Comparison of ENCODE assay signal across 1 cellular context in the genomic region with DNA sequence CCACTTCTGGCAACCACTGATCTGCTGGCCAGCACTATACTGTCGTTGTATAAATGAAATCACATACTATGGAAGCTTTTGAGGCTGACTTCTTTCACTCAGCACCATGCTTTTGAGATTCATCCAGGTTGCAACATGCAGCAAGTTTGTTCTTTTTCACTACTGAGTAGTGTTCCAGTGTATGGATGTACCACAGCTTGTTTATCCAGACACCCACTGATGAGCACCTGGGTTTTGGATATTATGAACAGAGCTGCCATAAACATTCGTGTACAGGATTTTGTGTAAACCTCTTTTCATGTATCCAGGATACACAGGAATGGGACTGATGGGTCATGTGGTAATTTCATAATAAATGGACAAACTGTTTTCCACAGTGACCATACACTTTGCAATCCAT.
TF ChIP-seq lines count a peak whose summit lies in the region.

No MANE protein-coding gene starts in this region.

TF ChIP-seq in H1, 55 proteins besides CTCF, POLR2A, EP300 and RAD21:
- TF ChIP-seq NANOG (IDR thresholded peaks at IDR 0.05; ENCODE audit: insufficient read depth, low read depth, low read length, poor library complexity, severe bottlenecking) (no peak), TCF12 (IDR thresholded peaks at IDR 0.05; ENCODE audit: low read depth, low read length) (no peak), KDM1A (IDR thresholded peaks at IDR 0.05; ENCODE audit: borderline replicate concordance, low read length) (peak; percentile 81; the same call in 1 of the 2 replicates)
TF ChIP-seq in H1: peak in this region for 1.
